ENCODE assay signal across 26 cellular contexts in genomic region chr18:13914756-13915155, GRCh38. TPM values are rescaled to one million over a fixed set of nuclear protein-coding genes. Genes with fewer than 3 reads are reported as not detected.
DNase-seq lines count a peak whose midpoint lies in the region; TF ChIP-seq lines count a peak whose summit lies in the region.
"Had no signal": no experiment of that assay in that cellular context is flagged by ENCODE, and none has a peak within 500 bp of the region (broad histone marks: within the 10 kb centered on the region; RNA-seq: fewer than 3 reads in every experiment).

No MANE protein-coding gene starts in this region.

- H3K4ac ChIP-seq in neuronal stem cell (ENCODE audit: low read length) = no peak overlapping the region

- H4K91ac ChIP-seq in neuronal stem cell (ENCODE audit: low read depth, low read length, poor library complexity) = no peak overlapping the region

- H2BK12ac ChIP-seq in neuronal stem cell (ENCODE audit: low read length) = no peak overlapping the region

- no peak overlapping the region for H2BK5ac ChIP-seq in neuronal stem cell (ENCODE audit: low read length)

- no peak overlapping the region for H3K23ac ChIP-seq in neuronal stem cell (ENCODE audit: low read depth, low read length, poor library complexity)

- H3K9me3 ChIP-seq in adrenal gland (replicated peaks in 1 of 3) (no peaks in the 10 kb centered on the region), neuronal stem cell (replicated peaks in 1 of 2; ENCODE audit: control insufficient read depth in 2 of 2, insufficient read depth in 1 of 2, low read depth in 1 of 2, low read length in 2 of 2) (no peaks in the 10 kb centered on the region), GM23248 (ENCODE audit: low read depth) (no peaks in the 10 kb centered on the region)
- H3K9me3 ChIP-seq: BE2C, BLaER1 had no signal

- intact Hi-C loops in adrenal gland (cut with DNase I) = loop anchor here in 1 of 2 donors (10.0 kb wide), 1 partner anchor 60 kb away; no protein-coding TSS in a partner anchor

- no peaks in the 10 kb centered on the region for H3K79me1 ChIP-seq in neuronal stem cell (ENCODE audit: low read depth, low read length)

- H4K8ac ChIP-seq in neuronal stem cell (ENCODE audit: low read depth, low read length) = no peak overlapping the region

- H3K4me2 ChIP-seq in neuronal stem cell (ENCODE audit: insufficient read depth, low read length, poor library complexity, severe bottlenecking) (no peak overlapping the region), GM23248 (ENCODE audit: unreplicated experiment) (no peak overlapping the region)
- H3K4me2 ChIP-seq: BLaER1 had no signal

- H2BK15ac ChIP-seq in neuronal stem cell (ENCODE audit: low read length) = no peak overlapping the region

- no peak overlapping the region for H2AK5ac ChIP-seq in neuronal stem cell (ENCODE audit: low read depth, low read length)

- 50 to 65% (median 52%) methylated on average over 7 to 9 of the region's 9 CpGs for WGBS in adrenal gland, 4 donors
- WGBS in neuronal stem cell (ENCODE audit: extremely low coverage in 2 of 2, insufficient read length in 2 of 2, insufficient replicate concordance in 1 of 2), 2 donors = no CpG with 5 or more reads among the region's 9 CpGs
- WGBS in GM23248 (ENCODE audit: low coverage in 1 of 2, low lambda C conversion rate in 2 of 2, missing lambda C conversion rate in 2 of 2), 2 experiments = 49 to 60% methylated on average over 9 of the region's 9 CpGs

- H3K79me2 ChIP-seq in GM23248 (ENCODE audit: insufficient read depth) = no peaks in the 10 kb centered on the region

- DNase-seq in adrenal gland = peak in 4 of 7 donors; percentile 34 to 60 (median 48)
- DNase-seq in neuronal stem cell (ENCODE audit: low spot score) = no peak
- DNase-seq in GDM1 (lab: John Stamatoyannopoulos, UW) = no peak
- no peak for DNase-seq in GM23248
- no peak for DNase-seq in GM19238 (ENCODE audit: insufficient read length, low spot score)
- DNase-seq: 8988T; ACHN; BE2C; C1 segment of cervical spinal cord; CD4-positive, alpha-beta memory T cell; CD4-positive, CD25-positive, alpha-beta regulatory T cell; CD8-positive, alpha-beta memory T cell; COR-L47; DMS 273 treated with DMSO at 0.1 percent for 48 hours; DMS153; DMS53; DMS79; DND-41; EL; GF-D8 had no signal

- H2BK120ac ChIP-seq in neuronal stem cell (ENCODE audit: low read depth, low read length) = no peak overlapping the region

- H3K4me1 ChIP-seq in adrenal gland (replicated peaks in 1 of 2) (peaks cover 34 to 42% of the 10 kb centered on the region in 2 donors), neuronal stem cell (ENCODE audit: control insufficient read depth in 2 of 2, insufficient read depth in 1 of 2, low read depth in 1 of 2, low read length in 2 of 2) (no peaks in the 10 kb centered on the region), GM23248 (ENCODE audit: insufficient read depth) (no peaks in the 10 kb centered on the region)
- H3K4me1 ChIP-seq: BE2C, BLaER1 had no signal

- H3K27me3 ChIP-seq in adrenal gland (no peaks in the 10 kb centered on the region), neuronal stem cell (ENCODE audit: control insufficient read depth in 3 of 3, insufficient read depth in 3 of 3, low read depth in 1 of 3, low read length in 3 of 3) (peaks cover 0 to 7% (median 0%) of the 10 kb centered on the region in 3 experiments), GM23248 (replicated peaks; ENCODE audit: insufficient read depth) (no peaks in the 10 kb centered on the region)
- H3K27me3 ChIP-seq: BE2C, BLaER1 had no signal

- H3K4me3 ChIP-seq in adrenal gland = peak overlapping the region in 1 of 4 donors; percentile 49
- H3K4me3 ChIP-seq in neuronal stem cell (ENCODE audit: low read length in 2 of 2) = no peak overlapping the region
- H3K4me3 ChIP-seq in GM23248 = no peak overlapping the region
- H3K4me3 ChIP-seq: BLaER1 had no signal

- no peak for TF ChIP-seq CTCF in adrenal gland (IDR thresholded peaks at IDR 0.05)

- in situ Hi-C loops in GM23248 (cut with MboI) = no loop called here

- no peak for TF ChIP-seq POLR2A in adrenal gland (IDR thresholded peaks at IDR 0.05)

- H3K27ac ChIP-seq in adrenal gland = peak overlapping the region; percentile 58 to 89 (median 79)
- H3K27ac ChIP-seq in neuronal stem cell (replicated peaks; ENCODE audit: low read length) = no peak overlapping the region
- no peak overlapping the region for H3K27ac ChIP-seq in GM23248
- H3K27ac ChIP-seq: BLaER1 had no signal

- no peaks in the 10 kb centered on the region for H4K20me1 ChIP-seq in GM23248 (ENCODE audit: insufficient read depth)
- H4K20me1 ChIP-seq: BLaER1 had no signal

- H3K14ac ChIP-seq in neuronal stem cell (ENCODE audit: low read length) = peak overlapping the region; percentile 25

- H3F3A ChIP-seq in GM23248 (ENCODE audit: insufficient read depth) = no peaks in the 10 kb centered on the region

- H3K36me3 ChIP-seq in adrenal gland (replicated peaks in 1 of 2) = no peaks in the 10 kb centered on the region
- no peaks in the 10 kb centered on the region for H3K36me3 ChIP-seq in neuronal stem cell (replicated peaks in 1 of 2; ENCODE audit: control insufficient read depth in 2 of 2, insufficient read depth in 2 of 2, low read length in 2 of 2)
- H3K36me3 ChIP-seq in GM23248 (ENCODE audit: low read depth) = no peaks in the 10 kb centered on the region
- H3K36me3 ChIP-seq: BE2C, BLaER1 had no signal

- H3K9me2 ChIP-seq in GM23248 (ENCODE audit: insufficient read depth) = no peaks in the 10 kb centered on the region

- no peak overlapping the region for H3K18ac ChIP-seq in neuronal stem cell (ENCODE audit: low read length)

- no peak overlapping the region for H3K9ac ChIP-seq in neuronal stem cell (ENCODE audit: low read depth, low read length, poor library complexity)
- no peak overlapping the region for H3K9ac ChIP-seq in GM23248
- H3K9ac ChIP-seq: BLaER1 had no signal

- H2AFZ ChIP-seq in neuronal stem cell (ENCODE audit: low read length) = no peak overlapping the region
- H2AFZ ChIP-seq in GM23248 = no peak overlapping the region

RNA-seq across cellular contexts. Expression of gene MC2R, which starts 0.6 kb away (rescaled TPM):
- 100 to 1,000 TPM in 3 of 8 donors, 10 to 100 TPM in 5; 10.4 to 486 (median 50.8) TPM for total RNA-seq in adrenal gland
- 100 to 1,000 TPM in 1 of 3 donors, 10 to 100 TPM in 1, 1 to 10 TPM in 1; 5.6 to 725 (median 48.4) TPM for polyA plus RNA-seq in adrenal gland
- polyA plus RNA-seq in neuronal stem cell (2013, experiment 1 of 2) = not detected
- not detected for polyA plus RNA-seq in neuronal stem cell (2013, experiment 2 of 2)
- total RNA-seq in GM23248 (2014; rRNA removed; shearing (Covaris generic)) = not detected in 2 replicates
- polyA plus RNA-seq in GM23248 (2016; fragmentation: Nextera tagmentation; extraction: Ambion mirVana) = not detected in 2 replicates
- total RNA-seq: A673; CD4-positive, alpha-beta memory T cell; CD4-positive, CD25-positive, alpha-beta regulatory T cell; CD8-positive, alpha-beta memory T cell; Daoy; G401 had no signal
- polyA plus RNA-seq: AG04450; CD14-positive monocyte; CD4-positive, alpha-beta memory T cell; CD4-positive, CD25-positive, alpha-beta regulatory T cell; CD8-positive, alpha-beta memory T cell had no signal

Comparison
In these comparisons a context has a peak if more than half of its experiments do, and no peak if none do; other contexts are left out.
1. DNase-seq: peak in adrenal gland (4 of 7); none in neuronal stem cell (single experiment), GDM1 (single experiment), GM23248 (single experiment) and GM19238 (single experiment).
2. H3K27ac ChIP-seq: peak in adrenal gland (5 of 5); none in neuronal stem cell (single experiment) and GM23248 (single experiment).
3. RNA of gene MC2R, which starts 0.6 kb away (total RNA-seq): 10.4 to 486 TPM in adrenal gland; not detected in GM23248; every median in the first group is over 10 times any median in the second.